1 cellular context compared by ENCODE assay signal in the genomic region with DNA sequence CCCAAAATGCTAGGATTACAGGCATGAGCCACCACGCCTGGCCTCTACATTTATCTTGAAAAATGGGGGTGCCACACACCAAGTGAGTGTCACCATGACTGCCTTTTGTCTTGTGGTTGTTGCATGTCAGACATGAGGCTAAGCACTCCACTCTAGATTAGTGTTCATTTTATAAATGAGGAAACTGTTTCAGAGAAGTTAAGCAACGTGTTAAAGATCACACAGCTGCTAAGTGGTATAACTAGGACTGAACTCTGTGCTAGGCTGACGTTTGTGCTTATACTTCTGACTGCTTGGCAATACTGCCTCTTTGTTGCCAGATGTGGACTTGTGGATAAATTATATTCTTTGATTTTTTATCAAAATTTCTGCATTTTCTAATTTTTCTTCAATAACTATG.
TF ChIP-seq lines count a peak whose summit lies in the region.

No MANE protein-coding gene starts in this region.

TF ChIP-seq in K562, 482 proteins besides CTCF, POLR2A, EP300 and RAD21 (continued from another document):
- TF ChIP-seq ELK3 (CRISPR knock-in tag; IDR thresholded peaks at IDR 0.05) = no peak
- TF ChIP-seq MBD2 (IDR thresholded peaks at IDR 0.05; ENCODE audit: borderline replicate concordance, low read depth) = no peak
- TF ChIP-seq FOXA1 (IDR thresholded peaks at IDR 0.05; ENCODE audit: borderline replicate concordance) = no peak
- no peak for TF ChIP-seq ZNF77 (CRISPR knock-in tag; IDR thresholded peaks at IDR 0.05)
- TF ChIP-seq, protein P1, sequence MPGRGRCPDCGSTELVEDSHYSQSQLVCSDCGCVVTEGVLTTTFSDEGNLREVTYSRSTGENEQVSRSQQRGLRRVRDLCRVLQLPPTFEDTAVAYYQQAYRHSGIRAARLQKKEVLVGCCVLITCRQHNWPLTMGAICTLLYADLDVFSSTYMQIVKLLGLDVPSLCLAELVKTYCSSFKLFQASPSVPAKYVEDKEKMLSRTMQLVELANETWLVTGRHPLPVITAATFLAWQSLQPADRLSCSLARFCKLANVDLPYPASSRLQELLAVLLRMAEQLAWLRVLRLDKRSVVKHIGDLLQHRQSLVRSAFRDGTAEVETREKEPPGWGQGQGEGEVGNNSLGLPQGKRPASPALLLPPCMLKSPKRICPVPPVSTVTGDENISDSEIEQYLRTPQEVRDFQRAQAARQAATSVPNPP (IDR thresholded peaks at IDR 0.05; ENCODE audit: borderline replicate concordance, insufficient read depth, insufficient read length) = no peak
- peak; percentile 77 for TF ChIP-seq ZFP36 (IDR thresholded peaks at IDR 0.05; ENCODE audit: low read depth, low read length, partially characterized antibody)
- TF ChIP-seq ZNF146 (CRISPR knock-in tag; IDR thresholded peaks at IDR 0.05; ENCODE audit: unreplicated experiment) = no peak
- TF ChIP-seq ARID1B (IDR thresholded peaks at IDR 0.05) = no peak
- TF ChIP-seq ZNF140 (CRISPR knock-in tag; IDR thresholded peaks at IDR 0.05) = no peak
- no peak for TF ChIP-seq MECOM (CRISPR knock-in tag; IDR thresholded peaks at IDR 0.05)
- TF ChIP-seq POLR2B (IDR thresholded peaks at IDR 0.05; ENCODE audit: low read depth, partially characterized antibody) = no peak
- TF ChIP-seq CLOCK (CRISPR knock-in tag; IDR thresholded peaks at IDR 0.05; ENCODE audit: borderline replicate concordance) = no peak
- no peak for TF ChIP-seq CBFB (CRISPR knock-in tag; IDR thresholded peaks at IDR 0.05)
- no peak for TF ChIP-seq NFRKB (IDR thresholded peaks at IDR 0.05; ENCODE audit: low read depth)
- TF ChIP-seq, protein P2, sequence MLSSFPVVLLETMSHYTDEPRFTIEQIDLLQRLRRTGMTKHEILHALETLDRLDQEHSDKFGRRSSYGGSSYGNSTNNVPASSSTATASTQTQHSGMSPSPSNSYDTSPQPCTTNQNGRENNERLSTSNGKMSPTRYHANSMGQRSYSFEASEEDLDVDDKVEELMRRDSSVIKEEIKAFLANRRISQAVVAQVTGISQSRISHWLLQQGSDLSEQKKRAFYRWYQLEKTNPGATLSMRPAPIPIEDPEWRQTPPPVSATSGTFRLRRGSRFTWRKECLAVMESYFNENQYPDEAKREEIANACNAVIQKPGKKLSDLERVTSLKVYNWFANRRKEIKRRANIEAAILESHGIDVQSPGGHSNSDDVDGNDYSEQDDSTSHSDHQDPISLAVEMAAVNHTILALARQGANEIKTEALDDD (IDR thresholded peaks at IDR 0.05) = no peak
- peak; percentile 46 for TF ChIP-seq ADNP (tag; IDR thresholded peaks at IDR 0.05)
- TF ChIP-seq PPARD (CRISPR knock-in tag; IDR thresholded peaks at IDR 0.05) = no peak
